ENCODE assay signal across 8 cellular contexts in genomic region chr1:170074250-170075157, GRCh38. TPM values are rescaled to one million over a fixed set of nuclear protein-coding genes. Genes with fewer than 3 reads are reported as not detected.
DNase-seq lines count a peak whose midpoint lies in the region; ATAC-seq and TF ChIP-seq lines count a peak whose summit lies in the region.

Gene KIFAP3, minus strand, starts transcription at chr1:170074695. Its CDS starts 228 bp downstream, at chr1:170074467.

- H3K4me3 ChIP-seq in GM08714 (ENCODE audit: low read length) (peak within 1 kb of the TSS; percentile 86), thoracic aorta (peak within 1 kb of the TSS; percentile 93)

- H3K9me3 ChIP-seq in thoracic aorta: peaks cover 5% of the 10 kb centered on the region

- peaks cover 4 to 10% of the 10 kb centered on the region in 2 donors for H3K9me3 Mint-ChIP-seq in activated naive CD4-positive, alpha-beta T cell treated with anti-CD3 and anti-CD28 coated beads, Interleukin-2, amount 50 U/mL, for 72 hours

- ATAC-seq in HG02571 (IDR thresholded peaks at IDR 0.05; ENCODE audit: unreplicated experiment) (peak; percentile 98), SK-N-SH treated with all-trans-retinoic acid at 6 μM for 48 hours (peak; percentile 99), omental fat pad (ENCODE audit: low FRiP score) (peak; percentile 100), thoracic aorta (ENCODE audit: insufficient number of reproducible peaks, low FRiP score, low read depth) (peak; percentile 99)
- ATAC-seq in activated naive CD4-positive, alpha-beta T cell treated with anti-CD3 and anti-CD28 coated beads, Interleukin-2, amount 50 U/mL, for 72 hours: peak; percentile 97 to 98

- peaks cover 23 to 32% of the 10 kb centered on the region in 2 donors for H3K4me1 ChIP-seq in thoracic aorta (ENCODE audit: control insufficient read depth in 1 of 2, low read depth in 2 of 2)

- H3K27me3 ChIP-seq in thoracic aorta (replicated peaks; ENCODE audit: insufficient read depth): no peaks in the 10 kb centered on the region

- TF ChIP-seq CTCF in omental fat pad (IDR thresholded peaks at IDR 0.05) (no peak), thoracic aorta (IDR thresholded peaks at IDR 0.05) (peak; percentile 52)

- no peaks in the 10 kb centered on the region for H3K36me3 ChIP-seq in thoracic aorta

- H3K36me3 Mint-ChIP-seq in activated naive CD4-positive, alpha-beta T cell treated with anti-CD3 and anti-CD28 coated beads, Interleukin-2, amount 50 U/mL, for 72 hours: peaks cover 10 to 22% of the 10 kb centered on the region in 2 donors

- H3K27ac Mint-ChIP-seq in activated naive CD4-positive, alpha-beta T cell treated with anti-CD3 and anti-CD28 coated beads, Interleukin-2, amount 50 U/mL, for 72 hours: peak within 1 kb of the TSS; percentile 88 to 93

- peak within 1 kb of the TSS; percentile 85 to 91 for H3K27ac ChIP-seq in thoracic aorta

- DNase-seq in NCI-H1048 (lab: John Stamatoyannopoulos, UW): peak; percentile 100
- peak; percentile 92 to 99 for DNase-seq in activated naive CD4-positive, alpha-beta T cell treated with anti-CD3 and anti-CD28 coated beads, Interleukin-2, amount 50 U/mL, for 72 hours (ENCODE audit: low spot score in 2 of 2)
- peak; percentile 85 for DNase-seq in glomerular endothelial cell (ENCODE audit: extremely low read depth, low read depth, low spot score)
- DNase-seq in omental fat pad (ENCODE audit: low spot score): peak; percentile 81
- DNase-seq in thoracic aorta (ENCODE audit: low spot score): peak; percentile 93

TF ChIP-seq in SK-N-SH treated with all-trans-retinoic acid at 6 μM for 48 hours, 23 proteins besides CTCF, POLR2A, EP300 and RAD21:
- no peak for TF ChIP-seq BACH2 (CRISPR knock-in tag; IDR thresholded peaks at IDR 0.05; ENCODE audit: borderline replicate concordance)
- no peak for TF ChIP-seq GLIS3 (CRISPR knock-in tag; IDR thresholded peaks at IDR 0.05)
- no peak for TF ChIP-seq SNAI2 (CRISPR knock-in tag; IDR thresholded peaks at IDR 0.05)

RNA-seq across cellular contexts. Expression of gene KIFAP3, which starts in this region (rescaled TPM):
- total RNA-seq in activated naive CD4-positive, alpha-beta T cell treated with anti-CD3 and anti-CD28 coated beads, Interleukin-2, amount 50 U/mL, for 72 hours: 10 to 100 TPM; 13.2 to 15.8 TPM
- total RNA-seq in glomerular endothelial cell (15.0 and 21.1 TPM in 2 replicates), omental fat pad (10 to 100 TPM; 20.5 to 34.0 (median 25.6) TPM), thoracic aorta (10 to 100 TPM; 23.6 to 43.8 TPM)

Comparison
In these comparisons a context has a peak if more than half of its experiments do, and no peak if none do; other contexts are left out.
1. Peak in every context shown above with its lines: DNase-seq, ATAC-seq, H3K4me3 ChIP-seq and H3K27ac ChIP-seq.